1 cellular context compared by ENCODE assay signal in genomic region chr17:63930951-63931575, GRCh38.
TF ChIP-seq lines count a peak whose summit lies in the region.

No MANE protein-coding gene starts in this region.

TF ChIP-seq in HepG2, 621 proteins besides CTCF, POLR2A, EP300 and RAD21:
- no peak for TF ChIP-seq ZSCAN12 (CRISPR knock-in tag; IDR thresholded peaks at IDR 0.05)
- TF ChIP-seq MTERF4 (CRISPR knock-in tag; IDR thresholded peaks at IDR 0.05) = no peak
- TF ChIP-seq SMYD3 (CRISPR knock-in tag; IDR thresholded peaks at IDR 0.05) = no peak
- no peak for TF ChIP-seq ZNF713 (CRISPR knock-in tag; IDR thresholded peaks at IDR 0.05)
- no peak for TF ChIP-seq RFX1 (IDR thresholded peaks at IDR 0.05)
- TF ChIP-seq ZNF224 (CRISPR knock-in tag; IDR thresholded peaks at IDR 0.05) = no peak
- no peak for TF ChIP-seq ZNF724P (CRISPR knock-in tag; IDR thresholded peaks at IDR 0.05; ENCODE audit: borderline replicate concordance)
- no peak for TF ChIP-seq FOXP4 (CRISPR knock-in tag; IDR thresholded peaks at IDR 0.05)
- TF ChIP-seq ZNF552 (CRISPR knock-in tag; IDR thresholded peaks at IDR 0.05; ENCODE audit: borderline replicate concordance) = no peak
- TF ChIP-seq AFF4 (CRISPR knock-in tag; IDR thresholded peaks at IDR 0.05) = no peak
- no peak for TF ChIP-seq ATF5 (CRISPR knock-in tag; IDR thresholded peaks at IDR 0.05; ENCODE audit: low read depth)
- peak; percentile 36; the same call in 1 of the 2 replicates for TF ChIP-seq MEIS1 (CRISPR knock-in tag; IDR thresholded peaks at IDR 0.05; ENCODE audit: borderline replicate concordance)
- TF ChIP-seq ZFP91 (CRISPR knock-in tag; IDR thresholded peaks at IDR 0.05; ENCODE audit: borderline replicate concordance) = peak; percentile 15; the same call in 1 of the 2 replicates
- no peak for TF ChIP-seq PLSCR1 (CRISPR knock-in tag; IDR thresholded peaks at IDR 0.05; ENCODE audit: borderline replicate concordance)
- no peak for TF ChIP-seq NCOA2 (CRISPR knock-in tag; IDR thresholded peaks at IDR 0.05)
- TF ChIP-seq ZNF678 (CRISPR knock-in tag; IDR thresholded peaks at IDR 0.05) = 0 out of 2 replicates have a peak, but pooled peaks have one; percentile 40
- 0 out of 2 replicates have a peak, but pooled peaks have one; percentile 23 for TF ChIP-seq ELF3 (CRISPR knock-in tag; IDR thresholded peaks at IDR 0.05)
- peak; percentile 25; the same call in 1 of the 2 replicates for TF ChIP-seq GABPB1 (CRISPR knock-in tag; IDR thresholded peaks at IDR 0.05)
- TF ChIP-seq PHF5A (CRISPR knock-in tag; IDR thresholded peaks at IDR 0.05; ENCODE audit: low read depth, unreplicated experiment) = no peak
- TF ChIP-seq ZBTB2 (CRISPR knock-in tag; IDR thresholded peaks at IDR 0.05; ENCODE audit: low read depth) = no peak
- no peak for TF ChIP-seq MBNL3 (CRISPR knock-in tag; conservative IDR thresholded peaks at IDR 0.05)
- no peak for TF ChIP-seq ZNF607 (CRISPR knock-in tag; IDR thresholded peaks at IDR 0.05; ENCODE audit: borderline replicate concordance)
